ENCODE assay signal across 25 cellular contexts in genomic region chr16:35792516-35793285, GRCh38.
"Had no signal": no experiment of that assay in that cellular context is flagged by ENCODE, and none has a peak within 500 bp of the region (broad histone marks: within the 10 kb centered on the region; RNA-seq: fewer than 3 reads in every experiment).

No MANE protein-coding gene starts in this region.

- H3K27me3 Mint-ChIP-seq: naive thymus-derived CD8-positive, alpha-beta T cell had no signal

- H3K4me1 Mint-ChIP-seq: endodermal cell; naive thymus-derived CD8-positive, alpha-beta T cell; nephron progenitor cell; stimulated activated effector memory CD8-positive, alpha-beta T cell treated with anti-CD3 and anti-CD28 coated beads, Interleukin-12 subunit alpha, Interleukin-12 subunit beta, amount 100 ng/mL, for 72 hours had no signal

- H3K9me3 ChIP-seq: prostate gland, right atrium auricular region, thyroid gland had no signal

- H3K4me3 ChIP-seq: gastroesophageal sphincter, heart left ventricle, hepatocyte, left lung, prostate gland, right atrium auricular region, sigmoid colon, stomach, thyroid gland had no signal

- H3K4me3 Mint-ChIP-seq: endodermal cell; naive thymus-derived CD8-positive, alpha-beta T cell; nephron progenitor cell; stimulated activated effector memory CD8-positive, alpha-beta T cell treated with anti-CD3 and anti-CD28 coated beads, Interleukin-12 subunit alpha, Interleukin-12 subunit beta, amount 100 ng/mL, for 72 hours had no signal

- H3K36me3 ChIP-seq: gastroesophageal sphincter, heart left ventricle, left lung, prostate gland, right atrium auricular region, sigmoid colon, stomach, thyroid gland had no signal

- H3K27me3 ChIP-seq: foreskin keratinocyte, gastroesophageal sphincter, hepatocyte, left lung, right atrium auricular region, sigmoid colon, stomach, thyroid gland had no signal

- ATAC-seq: esophagus mucosa; foreskin keratinocyte; gastroesophageal sphincter; heart left ventricle; left cardiac atrium; left lung; naive thymus-derived CD8-positive, alpha-beta T cell; stimulated activated effector memory CD8-positive, alpha-beta T cell treated with anti-CD3 and anti-CD28 coated beads, Interleukin-12 subunit alpha, Interleukin-12 subunit beta, amount 100 ng/mL, for 72 hours had no signal

- H2AFZ ChIP-seq: hepatocyte had no signal

- H3K27ac Mint-ChIP-seq: endodermal cell; naive thymus-derived CD8-positive, alpha-beta T cell; nephron progenitor cell; stimulated activated effector memory CD8-positive, alpha-beta T cell treated with anti-CD3 and anti-CD28 coated beads, Interleukin-12 subunit alpha, Interleukin-12 subunit beta, amount 100 ng/mL, for 72 hours had no signal

- H3K4me1 ChIP-seq: foreskin keratinocyte, gastroesophageal sphincter, heart left ventricle, left lung, prostate gland, right atrium auricular region, sigmoid colon, stomach, thyroid gland had no signal

- FAIRE-seq: colon had no signal

- DNase-seq: effector CD8-positive, alpha-beta T cell; endodermal cell; foreskin keratinocyte; heart left ventricle; left cardiac atrium; mammary epithelial cell; naive thymus-derived CD8-positive, alpha-beta T cell; nephron progenitor cell; nucleus accumbens; sigmoid colon; stimulated activated CD4-positive, alpha-beta T cell treated with anti-CD3 and anti-CD28 coated beads, Interleukin-2, amount 100 ng/mL, for 24 hours; stimulated activated CD4-positive, alpha-beta T cell treated with anti-CD3 and anti-CD28 coated beads, Interleukin-4, amount 100 ng/mL, for 24 hours; stimulated activated naive CD4-positive, alpha-beta T cell treated with Interleukin-2 at 50 U/mL for 16 hours; stomach; thyroid gland; trophoblast cell had no signal

- H3K27ac ChIP-seq: epithelial cell of prostate, foreskin keratinocyte, gastroesophageal sphincter, heart left ventricle, hepatocyte, left lung, prostate gland, right atrium auricular region, sigmoid colon, stomach, thyroid gland had no signal

- H3K4me2 ChIP-seq: hepatocyte had no signal

- H3K36me3 Mint-ChIP-seq: stimulated activated effector memory CD8-positive, alpha-beta T cell treated with anti-CD3 and anti-CD28 coated beads, Interleukin-12 subunit alpha, Interleukin-12 subunit beta, amount 100 ng/mL, for 72 hours had no signal

- H3K79me2 ChIP-seq: hepatocyte had no signal
